Comparison of ENCODE assay signal across 21 cellular contexts in genomic region chr12:3265406-3265805, GRCh38.
"Had no signal": no experiment of that assay in that cellular context is flagged by ENCODE, and none has a peak within 500 bp of the region (broad histone marks: within the 10 kb centered on the region; RNA-seq: fewer than 3 reads in every experiment).

No MANE protein-coding gene starts in this region.

- H3K36me3 ChIP-seq: colonic mucosa, gastroesophageal sphincter, pancreas, stomach, tibial artery had no signal

- DNase-seq: colonic mucosa; effector memory CD4-positive, alpha-beta T cell; foreskin keratinocyte; hippocampal formation; left colon; natural killer cell; occipital lobe; pancreas; retina; stimulated activated CD4-positive, alpha-beta T cell treated with anti-CD3 and anti-CD28 coated beads, Interleukin-2, amount 100 ng/mL, for 24 hours; stimulated activated CD4-positive, alpha-beta T cell treated with anti-CD3 and anti-CD28 coated beads, Interleukin-4, amount 100 ng/mL, for 24 hours; stimulated activated naive CD4-positive, alpha-beta T cell treated with Interleukin-2 at 50 U/mL for 16 hours; stomach; tibial artery; upper lobe of left lung had no signal

- H3K27ac ChIP-seq: colonic mucosa, esophagus muscularis mucosa, foreskin keratinocyte, gastroesophageal sphincter, pancreas, stomach, tibial artery, upper lobe of left lung had no signal

- ATAC-seq: foreskin keratinocyte; gastroesophageal sphincter; left colon; natural killer cell; pancreas; sciatic nerve; stimulated activated effector memory CD8-positive, alpha-beta T cell treated with anti-CD3 and anti-CD28 coated beads, Interleukin-12 subunit alpha, Interleukin-12 subunit beta, amount 100 ng/mL, for 72 hours had no signal

- H3K27me3 ChIP-seq: colonic mucosa, esophagus muscularis mucosa, foreskin keratinocyte, gastroesophageal sphincter, heart right ventricle, pancreas, stomach, tibial artery, upper lobe of left lung had no signal

- H3K4me3 ChIP-seq: colonic mucosa, esophagus muscularis mucosa, gastroesophageal sphincter, heart right ventricle, lung, pancreas, stomach, tibial artery, upper lobe of left lung had no signal

- H3K9me3 ChIP-seq: colonic mucosa, esophagus muscularis mucosa, gastroesophageal sphincter, heart right ventricle, pancreas, stomach, tibial artery, upper lobe of left lung had no signal

- H3K4me1 ChIP-seq: colonic mucosa, foreskin keratinocyte, pancreas had no signal
